ENCODE assay signal across 15 cellular contexts in genomic region chr11:134440851-134441645, GRCh38. TPM values are rescaled to one million over a fixed set of nuclear protein-coding genes. Genes with fewer than 3 reads are reported as not detected.
A peak's percentile ranks its signal among the peaks of the same experiment; 100 is the strongest.
DNase-seq lines count a peak whose midpoint lies in the region; ATAC-seq and TF ChIP-seq lines count a peak whose summit lies in the region.
"Had no signal": no experiment of that assay in that cellular context is flagged by ENCODE, and none has a peak within 500 bp of the region (broad histone marks: within the 10 kb centered on the region; RNA-seq: fewer than 3 reads in every experiment).

No MANE protein-coding gene starts in this region.

- H3F3A ChIP-seq in GM23338 (replicated peaks; ENCODE audit: low read depth), result no peaks in the 10 kb centered on the region

- H3K36me3 Mint-ChIP-seq in GM23338 (ENCODE audit: low read depth) (no peaks in the 10 kb centered on the region), endodermal cell (ENCODE audit: low read depth) (no peaks in the 10 kb centered on the region)
- H3K36me3 Mint-ChIP-seq: CD4-positive, alpha-beta memory T cell had no signal

- H4K20me1 ChIP-seq in GM23338 (replicated peaks; ENCODE audit: insufficient read depth), result no peaks in the 10 kb centered on the region
- no peaks in the 10 kb centered on the region for H4K20me1 ChIP-seq in osteoblast (ENCODE audit: insufficient read depth, low read length)

- H2AFZ ChIP-seq in GM23338 (no peak overlapping the region), osteoblast (ENCODE audit: low read length) (no peak overlapping the region)

- WGBS in endodermal cell (ENCODE audit: insufficient coverage in 1 of 2, insufficient read length in 1 of 2), 2 experiments, result 77 to 83% methylated on average over 11 to 13 of the region's 13 CpGs

- H3K4me1 Mint-ChIP-seq in GM23338 (peaks cover 14% of the 10 kb centered on the region), endodermal cell (no peaks in the 10 kb centered on the region)
- H3K4me1 Mint-ChIP-seq: CD4-positive, alpha-beta memory T cell had no signal

- H3K4me2 ChIP-seq in GM23338 (no peak overlapping the region), osteoblast (ENCODE audit: insufficient read depth, low read length) (no peak overlapping the region)
- H3K4me2 ChIP-seq: A549 had no signal

- no peak overlapping the region for H3K4me3 ChIP-seq in GM23338
- H3K4me3 ChIP-seq in HEK293 (ENCODE audit: low read depth, low read length), result no peak overlapping the region
- no peak overlapping the region for H3K4me3 ChIP-seq in endodermal cell (ENCODE audit: low read length)
- H3K4me3 ChIP-seq in osteoblast (ENCODE audit: insufficient read depth, low read length), result no peak overlapping the region
- H3K4me3 ChIP-seq: A549 had no signal

- H3K27me3 ChIP-seq in GM23338 (ENCODE audit: insufficient read depth) (no peaks in the 10 kb centered on the region), endodermal cell (ENCODE audit: control insufficient read depth, insufficient read depth, low read length, poor library complexity, severe bottlenecking) (no peaks in the 10 kb centered on the region), osteoblast (ENCODE audit: insufficient read depth, low read length) (no peaks in the 10 kb centered on the region)

- DNase-seq in GM23338 (ENCODE audit: low spot score) (no peak), endodermal cell (no peak), osteoblast (ENCODE audit: insufficient read length, low spot score, missing footprints) (peak; percentile 44), RWPE1 (ENCODE audit: low spot score) (no peak), NCI-H526 treated with DMSO at 0.1 percent for 48 hours (lab: John Stamatoyannopoulos, UW) (no peak), SIG-M5 (lab: John Stamatoyannopoulos, UW) (no peak)
- DNase-seq: BE2C; CD4-positive, alpha-beta memory T cell; DMS53; GF-D8 had no signal

- H3K4me1 ChIP-seq in GM23338 (ENCODE audit: insufficient read depth) (peaks cover 5% of the 10 kb centered on the region; the same call in 1 of the 2 replicates), HEK293 (ENCODE audit: control insufficient read depth, insufficient read depth, low read length) (no peaks in the 10 kb centered on the region), endodermal cell (ENCODE audit: control insufficient read depth, insufficient read depth, low read length) (no peaks in the 10 kb centered on the region), osteoblast (ENCODE audit: insufficient read depth, low read length) (no peaks in the 10 kb centered on the region)
- H3K4me1 ChIP-seq: A549, BE2C had no signal

- peak; percentile 41; the same call in 2 of the 3 replicates for ATAC-seq in GM23338
- ATAC-seq: A549, HCT116 had no signal

- no peak for TF ChIP-seq CTCF in GM23338 (conservative IDR thresholded peaks at IDR 0.05; ENCODE audit: low read depth in 2 of 2)
- no peak for TF ChIP-seq CTCF in HEK293 (tag by site-specific recombination; IDR thresholded peaks at IDR 0.05)
- no peak for TF ChIP-seq CTCF in endodermal cell (conservative IDR thresholded peaks at IDR 0.05)
- TF ChIP-seq CTCF in osteoblast (IDR thresholded peaks at IDR 0.05; ENCODE audit: extremely low read depth, low read depth, low read length), result no peak
- TF ChIP-seq CTCF in RWPE1 (conservative IDR thresholded peaks at IDR 0.05; ENCODE audit: low read depth), result no peak

- 0 out of 2 replicates have a peak, but pooled peaks cover 4% of the 10 kb centered on the region for H3K9me2 ChIP-seq in GM23338 (ENCODE audit: insufficient read depth)

- no peak overlapping the region for H3K9ac ChIP-seq in endodermal cell (ENCODE audit: extremely low read depth, low read length, poor library complexity, severe bottlenecking)

- no peaks in the 10 kb centered on the region for H3K36me3 ChIP-seq in GM23338 (ENCODE audit: insufficient read depth)
- no peaks in the 10 kb centered on the region for H3K36me3 ChIP-seq in HEK293 (ENCODE audit: control insufficient read depth in 2 of 2, insufficient read depth in 1 of 2, low read length in 2 of 2)
- H3K36me3 ChIP-seq in endodermal cell (ENCODE audit: control insufficient read depth, insufficient read depth, low read length), result no peaks in the 10 kb centered on the region
- no peaks in the 10 kb centered on the region for H3K36me3 ChIP-seq in osteoblast (ENCODE audit: insufficient read depth, low read length)
- H3K36me3 ChIP-seq: BE2C had no signal

- POLR2A ChIA-PET in HEK293 (lab: Yijun Ruan, JAX) (no interaction called here), RWPE1 (lab: Yijun Ruan, JAX; ENCODE audit: low non-redundant PET) (no interaction called here)

- H3K27ac ChIP-seq in GM23338 (ENCODE audit: low read depth), result no peak overlapping the region
- no peak overlapping the region for H3K27ac ChIP-seq in HEK293 (ENCODE audit: extremely low read depth, low read depth, low read length)
- peak overlapping the region; percentile 37 for H3K27ac ChIP-seq in endodermal cell (ENCODE audit: low read depth, low read length)
- no peak overlapping the region for H3K27ac ChIP-seq in osteoblast (ENCODE audit: low read depth, low read length)
- no peak overlapping the region for H3K27ac ChIP-seq in RWPE1
- H3K27ac ChIP-seq: A549, C4-2B had no signal

- H3K9me3 Mint-ChIP-seq in GM23338, result no peaks in the 10 kb centered on the region
- H3K9me3 Mint-ChIP-seq in endodermal cell, result peaks cover 1% of the 10 kb centered on the region

- H3K27ac Mint-ChIP-seq in GM23338 (no peak overlapping the region), endodermal cell (no peak overlapping the region)
- H3K27ac Mint-ChIP-seq: CD4-positive, alpha-beta memory T cell had no signal

- H3K4me3 Mint-ChIP-seq in GM23338 (no peak overlapping the region), endodermal cell (no peak overlapping the region)
- H3K4me3 Mint-ChIP-seq: CD4-positive, alpha-beta memory T cell had no signal

- CTCF ChIA-PET in HEK293 (lab: Yijun Ruan, JAX), result no interaction called here
- CTCF ChIA-PET in RWPE1 (lab: Yijun Ruan, JAX), result no interaction called here

- peaks cover 11% of the 10 kb centered on the region for H3K27me3 Mint-ChIP-seq in GM23338 (ENCODE audit: insufficient read depth, low read depth, poor library complexity)
- H3K27me3 Mint-ChIP-seq in endodermal cell (ENCODE audit: insufficient read depth), result no peaks in the 10 kb centered on the region

- H3K79me2 ChIP-seq in GM23338 (replicated peaks; ENCODE audit: insufficient read depth), result no peaks in the 10 kb centered on the region
- H3K79me2 ChIP-seq in osteoblast (ENCODE audit: insufficient read depth, low read length), result no peaks in the 10 kb centered on the region

- H3K9me3 ChIP-seq in HEK293 (ENCODE audit: control insufficient read depth, insufficient read depth, low read depth, low read length) (no peaks in the 10 kb centered on the region), endodermal cell (ENCODE audit: control insufficient read depth, low read length) (no peaks in the 10 kb centered on the region), osteoblast (ENCODE audit: low read depth, low read length) (no peaks in the 10 kb centered on the region)
- H3K9me3 ChIP-seq: A549, BE2C had no signal

TF ChIP-seq in GM23338, 12 proteins besides CTCF, POLR2A, EP300 and RAD21 (continues in another document):
- TF ChIP-seq EZH2 (IDR thresholded peaks at IDR 0.05; ENCODE audit: low read depth, unreplicated experiment), result no peak
- no peak for TF ChIP-seq CREB1 (CRISPR knock-in tag; IDR thresholded peaks at IDR 0.05; ENCODE audit: low read depth)

TF ChIP-seq in HEK293, 187 proteins besides CTCF, POLR2A, EP300 and RAD21:
- no peak for TF ChIP-seq FEZF1 (tag by site-specific recombination; IDR thresholded peaks at IDR 0.05)
- peak; percentile 32; the same call in 1 of the 2 replicates for TF ChIP-seq ZIC2 (tag by site-specific recombination; IDR thresholded peaks at IDR 0.05)

RNA-seq across cellular contexts. Expression of gene B3GAT1, which starts 29.0 kb away (rescaled TPM):
- 24.8 and 28.3 TPM in 2 replicates for total RNA-seq in GM23338 (2014; rRNA removed; shearing (Covaris generic))
- polyA plus RNA-seq in GM23338 (2016; fragmentation: Nextera tagmentation; extraction: Ambion mirVana), result 4.3 and 4.8 TPM in 2 replicates
- total RNA-seq in endodermal cell (10 to 100 TPM; 20.6 to 29.5 TPM), osteoblast (not detected in 2 replicates)
- 28.8 TPM for polyA plus RNA-seq in endodermal cell (2013, experiment 1 of 2)
- 26.2 TPM for polyA plus RNA-seq in endodermal cell (2013, experiment 2 of 2)
- polyA plus RNA-seq: A549; AG04450; CD4-positive, alpha-beta memory T cell had no signal

Comparison
In these comparisons a context has a peak if more than half of its experiments do, and no peak if none do; other contexts are left out.
1. RNA of gene B3GAT1, which starts 29.0 kb away (total RNA-seq): 20.6 to 29.5 TPM in endodermal cell and 24.8 to 28.3 TPM in GM23338; not detected in osteoblast; every median in the first group is over 10 times any median in the second.